Comparison of ENCODE assay signal across 20 cellular contexts in the genomic region with DNA sequence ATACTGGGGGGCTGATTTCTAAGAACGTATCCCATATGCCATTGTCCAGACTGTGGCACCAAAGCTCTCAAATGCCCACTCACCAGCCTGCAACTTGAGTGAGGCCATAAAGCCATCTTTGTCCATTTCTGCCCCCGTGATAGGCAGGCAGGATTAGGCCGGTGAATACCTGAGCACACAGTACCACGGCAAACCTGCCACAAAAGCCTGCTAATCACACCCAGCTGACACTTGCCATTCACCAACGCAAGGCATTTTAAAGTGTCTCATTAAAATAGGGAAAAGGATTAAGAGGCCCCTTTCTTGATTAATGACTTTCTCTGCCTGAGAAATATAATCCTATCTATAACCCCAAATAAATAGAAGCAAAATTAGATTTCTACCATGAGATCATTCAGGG.
"Had no signal": no experiment of that assay in that cellular context is flagged by ENCODE, and none has a peak within 500 bp of the region (broad histone marks: within the 10 kb centered on the region; RNA-seq: fewer than 3 reads in every experiment).

No MANE protein-coding gene starts in this region.

- H2AFZ ChIP-seq: parathyroid adenoma had no signal

- ATAC-seq: foreskin keratinocyte; left ventricle myocardium superior; lower lobe of right lung; naive thymus-derived CD8-positive, alpha-beta T cell; right lobe of liver; stimulated activated naive B cell treated with anti-CD40 and anti-IgM and Interleukin-4, amounts not matched to agents 10 μg/mL and 1 μg/mL and 100 μg/mL, for 72 hours had no signal

- H3K36me3 ChIP-seq: esophagus muscularis mucosa, lower lobe of right lung, neutrophil, prostate gland, right lobe of liver, thoracic aorta, transverse colon, vagina had no signal

- H3K9me3 Mint-ChIP-seq: naive thymus-derived CD8-positive, alpha-beta T cell; nephron progenitor cell; stimulated activated naive B cell treated with anti-CD40 and anti-IgM and Interleukin-4, amounts not matched to agents 10 μg/mL and 1 μg/mL and 100 μg/mL, for 72 hours; stimulated activated naive CD8-positive, alpha-beta T cell treated with anti-CD3 and anti-CD28 coated beads, Interleukin-15, Interleukin-2, amounts not matched to agents 100 ng/mL and 50 ng/mL, for 24 hours had no signal

- H3K27me3 ChIP-seq: esophagus muscularis mucosa, foreskin keratinocyte, right lobe of liver, transverse colon, vagina had no signal

- H3K9me3 ChIP-seq: esophagus muscularis mucosa, lower lobe of right lung, neutrophil, prostate gland, right lobe of liver, thoracic aorta, transverse colon, vagina had no signal

- H3K4me3 Mint-ChIP-seq: naive thymus-derived CD8-positive, alpha-beta T cell; nephron progenitor cell; stimulated activated naive B cell treated with anti-CD40 and anti-IgM and Interleukin-4, amounts not matched to agents 10 μg/mL and 1 μg/mL and 100 μg/mL, for 72 hours; stimulated activated naive CD8-positive, alpha-beta T cell treated with anti-CD3 and anti-CD28 coated beads, Interleukin-15, Interleukin-2, amounts not matched to agents 100 ng/mL and 50 ng/mL, for 24 hours had no signal

- H3K27ac ChIP-seq: coronary artery, esophagus muscularis mucosa, foreskin keratinocyte, lower lobe of right lung, neutrophil, parathyroid adenoma, prostate gland, right lobe of liver, thoracic aorta, transverse colon, vagina had no signal

- H3K4me3 ChIP-seq: coronary artery, esophagus muscularis mucosa, lower lobe of right lung, prostate gland, right lobe of liver, thoracic aorta, transverse colon, vagina had no signal

- DNase-seq: effector memory CD4-positive, alpha-beta T cell; foreskin keratinocyte; left ventricle myocardium superior; lower lobe of right lung; naive thymus-derived CD8-positive, alpha-beta T cell; nephron progenitor cell; right lobe of liver; small intestine; stimulated activated CD4-positive, alpha-beta T cell treated with anti-CD3 and anti-CD28 coated beads, Interleukin-15, amount 100 ng/mL, for 24 hours; stimulated activated CD4-positive, alpha-beta T cell treated with anti-CD3 and anti-CD28 coated beads, Interleukin-2, amount 100 ng/mL, for 48 hours; stimulated activated naive B cell treated with anti-CD40 and anti-IgM and Interleukin-4, amounts not matched to agents 10 μg/mL and 1 μg/mL and 100 μg/mL, for 72 hours; transverse colon had no signal

- H3K9ac ChIP-seq: parathyroid adenoma had no signal

- H3K4me1 ChIP-seq: foreskin keratinocyte, lower lobe of right lung, parathyroid adenoma, prostate gland, right lobe of liver had no signal

- H3K36me3 Mint-ChIP-seq: naive thymus-derived CD8-positive, alpha-beta T cell; stimulated activated naive B cell treated with anti-CD40 and anti-IgM and Interleukin-4, amounts not matched to agents 10 μg/mL and 1 μg/mL and 100 μg/mL, for 72 hours had no signal

- H3K27ac Mint-ChIP-seq: naive thymus-derived CD8-positive, alpha-beta T cell; nephron progenitor cell; stimulated activated naive B cell treated with anti-CD40 and anti-IgM and Interleukin-4, amounts not matched to agents 10 μg/mL and 1 μg/mL and 100 μg/mL, for 72 hours; stimulated activated naive CD8-positive, alpha-beta T cell treated with anti-CD3 and anti-CD28 coated beads, Interleukin-15, Interleukin-2, amounts not matched to agents 100 ng/mL and 50 ng/mL, for 24 hours had no signal

- H3K4me1 Mint-ChIP-seq: naive thymus-derived CD8-positive, alpha-beta T cell; stimulated activated naive B cell treated with anti-CD40 and anti-IgM and Interleukin-4, amounts not matched to agents 10 μg/mL and 1 μg/mL and 100 μg/mL, for 72 hours had no signal
